Comparison of ENCODE assay signal across 1 cellular context in genomic region chr1:211492511-211493132, GRCh38.
TF ChIP-seq lines count a peak whose summit lies in the region.

No MANE protein-coding gene starts in this region.

TF ChIP-seq in HepG2, 621 proteins besides CTCF, POLR2A, EP300 and RAD21:
- TF ChIP-seq NFRKB (IDR thresholded peaks at IDR 0.05) = no peak
- TF ChIP-seq, protein P1, sequence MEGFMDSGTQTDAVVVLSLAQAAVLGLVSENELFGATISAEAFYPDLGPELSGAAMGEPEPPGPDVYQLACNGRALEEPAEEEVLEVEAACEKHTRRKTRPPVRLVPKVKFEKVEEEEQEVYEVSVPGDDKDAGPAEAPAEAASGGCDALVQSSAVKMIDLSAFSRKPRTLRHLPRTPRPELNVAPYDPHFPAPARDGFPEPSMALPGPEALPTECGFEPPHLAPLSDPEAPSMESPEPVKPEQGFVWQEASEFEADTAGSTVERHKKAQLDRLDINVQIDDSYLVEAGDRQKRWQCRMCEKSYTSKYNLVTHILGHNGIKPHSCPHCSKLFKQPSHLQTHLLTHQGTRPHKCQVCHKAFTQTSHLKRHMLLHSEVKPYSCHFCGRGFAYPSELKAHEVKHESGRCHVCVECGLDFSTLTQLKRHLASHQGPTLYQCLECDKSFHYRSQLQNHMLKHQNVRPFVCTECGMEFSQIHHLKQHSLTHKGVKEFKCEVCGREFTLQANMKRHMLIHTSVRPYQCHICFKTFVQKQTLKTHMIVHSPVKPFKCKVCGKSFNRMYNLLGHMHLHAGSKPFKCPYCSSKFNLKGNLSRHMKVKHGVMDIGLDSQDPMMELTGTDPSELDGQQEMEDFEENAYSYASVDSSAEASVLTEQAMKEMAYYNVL (CRISPR knock-in tag; IDR thresholded peaks at IDR 0.05; ENCODE audit: borderline replicate concordance) = no peak
- no peak for TF ChIP-seq SP4 (CRISPR knock-in tag; IDR thresholded peaks at IDR 0.05)
- no peak for TF ChIP-seq KDM1A (CRISPR knock-in tag; IDR thresholded peaks at IDR 0.05)
- TF ChIP-seq ZNF768 (CRISPR knock-in tag; IDR thresholded peaks at IDR 0.05) = no peak
- no peak for TF ChIP-seq CC2D1A (CRISPR knock-in tag; IDR thresholded peaks at IDR 0.05)
- TF ChIP-seq, protein P2, sequence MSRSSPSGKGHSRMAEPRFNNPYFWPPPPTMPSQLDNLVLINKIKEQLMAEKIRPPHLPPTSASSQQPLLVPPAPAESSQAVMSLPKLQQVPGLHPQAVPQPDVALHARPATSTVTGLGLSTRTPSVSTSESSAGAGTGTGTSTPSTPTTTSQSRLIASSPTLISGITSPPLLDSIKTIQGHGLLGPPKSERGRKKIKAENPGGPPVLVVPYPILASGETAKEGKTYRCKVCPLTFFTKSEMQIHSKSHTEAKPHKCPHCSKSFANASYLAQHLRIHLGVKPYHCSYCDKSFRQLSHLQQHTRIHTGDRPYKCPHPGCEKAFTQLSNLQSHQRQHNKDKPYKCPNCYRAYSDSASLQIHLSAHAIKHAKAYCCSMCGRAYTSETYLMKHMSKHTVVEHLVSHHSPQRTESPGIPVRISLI (CRISPR knock-in tag; IDR thresholded peaks at IDR 0.05; ENCODE audit: borderline replicate concordance) = no peak
- no peak for TF ChIP-seq MATR3 (CRISPR knock-in tag; IDR thresholded peaks at IDR 0.05)
- no peak for TF ChIP-seq FOXA1 (IDR thresholded peaks at IDR 0.05)
- TF ChIP-seq FOXA1 (CRISPR knock-in tag; IDR thresholded peaks at IDR 0.05) = no peak
- no peak for TF ChIP-seq ZKSCAN1 (IDR thresholded peaks at IDR 0.05; ENCODE audit: low read length)
- no peak for TF ChIP-seq PRMT3 (CRISPR knock-in tag; IDR thresholded peaks at IDR 0.05; ENCODE audit: borderline replicate concordance, low read depth)
- TF ChIP-seq ZNF746 (CRISPR knock-in tag; IDR thresholded peaks at IDR 0.05) = no peak
- no peak for TF ChIP-seq ELF1 (CRISPR knock-in tag; IDR thresholded peaks at IDR 0.05)
- TF ChIP-seq ZNF724P (CRISPR knock-in tag; IDR thresholded peaks at IDR 0.05; ENCODE audit: borderline replicate concordance) = no peak
- TF ChIP-seq ZFP41 (CRISPR knock-in tag; IDR thresholded peaks at IDR 0.05; ENCODE audit: borderline replicate concordance) = no peak
- no peak for TF ChIP-seq HHEX (CRISPR knock-in tag; IDR thresholded peaks at IDR 0.05)
- no peak for TF ChIP-seq ZNF431 (CRISPR knock-in tag; IDR thresholded peaks at IDR 0.05; ENCODE audit: borderline replicate concordance, low read depth)
- no peak for TF ChIP-seq RFXANK (CRISPR knock-in tag; IDR thresholded peaks at IDR 0.05)
- no peak for TF ChIP-seq ZNF34 (CRISPR knock-in tag; IDR thresholded peaks at IDR 0.05; ENCODE audit: borderline replicate concordance)
- no peak for TF ChIP-seq ZNF616 (CRISPR knock-in tag; IDR thresholded peaks at IDR 0.05; ENCODE audit: low read depth)
